Comparison of ENCODE assay signal across 28 cellular contexts in the genomic region with DNA sequence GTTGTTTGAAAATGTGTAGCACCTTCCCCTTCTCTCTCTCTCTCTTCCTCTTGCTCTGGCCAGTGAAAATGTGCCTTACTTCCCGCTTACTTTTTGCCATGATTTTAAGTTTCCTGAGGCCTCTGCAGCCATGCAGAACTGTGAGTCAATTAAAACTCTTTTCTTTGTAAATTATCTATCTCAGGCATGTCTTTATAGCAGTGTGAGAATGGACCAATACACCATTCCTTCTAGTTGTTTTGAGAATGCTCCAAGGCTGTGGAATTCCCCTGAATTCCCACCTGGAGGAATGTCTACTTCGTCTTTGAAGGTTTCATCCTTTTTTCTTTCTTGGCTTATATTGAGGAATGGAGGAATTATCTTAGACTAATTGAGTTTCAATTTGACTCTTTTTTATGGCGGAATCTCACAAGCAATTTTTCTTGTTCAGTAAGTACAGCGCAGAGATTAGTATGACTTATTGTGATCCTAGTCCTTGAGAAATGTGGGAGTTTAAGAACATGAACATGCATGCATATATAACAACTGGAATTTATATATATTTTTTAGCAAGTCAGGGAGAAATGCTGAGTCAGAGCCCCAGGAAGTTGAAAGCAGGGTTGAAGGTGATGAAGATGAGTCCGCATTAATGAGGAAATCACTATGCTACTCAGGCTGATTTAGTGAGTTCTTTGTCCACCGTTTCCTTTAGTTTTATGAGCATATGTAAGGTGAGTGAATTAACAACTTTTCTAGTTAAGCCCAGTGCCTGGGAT.
"Had no signal": no experiment of that assay in that cellular context is flagged by ENCODE, and none has a peak within 500 bp of the region (broad histone marks: within the 10 kb centered on the region; RNA-seq: fewer than 3 reads in every experiment).

No MANE protein-coding gene starts in this region.

- DNase-seq: activated CD4-positive, alpha-beta T cell treated with anti-CD3 and anti-CD28 coated beads for 4 hours; activated CD4-positive, alpha-beta T cell treated with anti-CD3 and anti-CD28 coated beads, Interleukin-2, amount 50 U/mL, for 4 hours; activated CD4-positive, CD25-positive, alpha-beta regulatory T cell; activated CD8-positive, alpha-beta memory T cell treated with anti-CD3 and anti-CD28 coated beads, Interleukin-2, amount 50 U/mL, for 4 hours; activated gamma-delta T cell treated with Interleukin-2 at 50 U/mL for 16 hours; activated naive CD4-positive, alpha-beta T cell treated with anti-CD3 and anti-CD28 coated beads, Interleukin-2, amount 50 U/mL, for 16 hours; activated T-cell treated with anti-CD3 and anti-CD28 coated beads, Interleukin-2, amount 50 U/mL, for 1 hour; amniotic stem cell; central memory CD4-positive, alpha-beta T cell; esophagus squamous epithelium; foreskin melanocyte; heart right ventricle; left ventricle myocardium inferior; nephron progenitor cell; nucleus accumbens; pancreas; stimulated activated CD4-positive, alpha-beta T cell treated with anti-CD3 and anti-CD28 coated beads, Interleukin-1b, Interleukin-23, amount 100 ng/mL, for 48 hours; stimulated activated naive B cell treated with anti-CD40 and anti-IgM and Interleukin-4, amounts not matched to agents 10 μg/mL and 1 μg/mL and 100 μg/mL, for 72 hours; stomach; SW 1271; T-helper 9 cell; thyroid gland; upper lobe of right lung had no signal

- ATAC-seq: activated T-helper 17 cell treated with anti-CD3 and anti-CD28 coated beads, Interleukin-2, amount 50 U/mL, for 72 hours; heart right ventricle; pancreas; stimulated activated naive B cell treated with anti-CD40 and anti-IgM and Interleukin-4, amounts not matched to agents 10 μg/mL and 1 μg/mL and 100 μg/mL, for 72 hours; upper lobe of right lung had no signal

- H3K4me1 ChIP-seq: esophagus squamous epithelium, heart right ventricle, left ventricle myocardium inferior, pancreas, prostate gland, stomach, thyroid gland, upper lobe of right lung had no signal

- H3K4me3 ChIP-seq: esophagus squamous epithelium, heart right ventricle, left ventricle myocardium inferior, lung, pancreas, prostate gland, smooth muscle cell, stomach, thyroid gland, upper lobe of right lung had no signal

- H3K4me2 ChIP-seq: smooth muscle cell had no signal

- H3K27ac ChIP-seq: esophagus squamous epithelium, heart right ventricle, left ventricle myocardium inferior, pancreas, prostate gland, stomach, thyroid gland, upper lobe of right lung had no signal

- H3K9me3 ChIP-seq: esophagus squamous epithelium, left ventricle myocardium inferior, pancreas, prostate gland, thyroid gland, upper lobe of right lung had no signal

- H3K27me3 Mint-ChIP-seq: activated T-helper 17 cell treated with anti-CD3 and anti-CD28 coated beads, Interleukin-2, amount 50 U/mL, for 72 hours; stimulated activated naive B cell treated with anti-CD40 and anti-IgM and Interleukin-4, amounts not matched to agents 10 μg/mL and 1 μg/mL and 100 μg/mL, for 72 hours had no signal

- H3K27me3 ChIP-seq: esophagus squamous epithelium, heart right ventricle, pancreas, stomach, thyroid gland, upper lobe of right lung had no signal

- H3K36me3 ChIP-seq: esophagus squamous epithelium, heart right ventricle, left ventricle myocardium inferior, pancreas, prostate gland, stomach, thyroid gland, upper lobe of right lung had no signal

- H3K36me3 Mint-ChIP-seq: stimulated activated naive B cell treated with anti-CD40 and anti-IgM and Interleukin-4, amounts not matched to agents 10 μg/mL and 1 μg/mL and 100 μg/mL, for 72 hours had no signal

- H3K4me1 Mint-ChIP-seq: activated T-helper 17 cell treated with anti-CD3 and anti-CD28 coated beads, Interleukin-2, amount 50 U/mL, for 72 hours; stimulated activated naive B cell treated with anti-CD40 and anti-IgM and Interleukin-4, amounts not matched to agents 10 μg/mL and 1 μg/mL and 100 μg/mL, for 72 hours had no signal

- H3K27ac Mint-ChIP-seq: activated T-helper 17 cell treated with anti-CD3 and anti-CD28 coated beads, Interleukin-2, amount 50 U/mL, for 72 hours; nephron progenitor cell; stimulated activated naive B cell treated with anti-CD40 and anti-IgM and Interleukin-4, amounts not matched to agents 10 μg/mL and 1 μg/mL and 100 μg/mL, for 72 hours; T-helper 1 cell treated with Interleukin-12 subunit alpha and Interleukin-12 subunit beta and Interleukin-4 antibody, amounts not matched to agents 30 μg/mL and 1 μg/mL, for 36 hours had no signal

- H3K4me3 Mint-ChIP-seq: activated T-helper 17 cell treated with anti-CD3 and anti-CD28 coated beads, Interleukin-2, amount 50 U/mL, for 72 hours; nephron progenitor cell; stimulated activated naive B cell treated with anti-CD40 and anti-IgM and Interleukin-4, amounts not matched to agents 10 μg/mL and 1 μg/mL and 100 μg/mL, for 72 hours; T-helper 1 cell treated with Interleukin-12 subunit alpha and Interleukin-12 subunit beta and Interleukin-4 antibody, amounts not matched to agents 30 μg/mL and 1 μg/mL, for 36 hours had no signal
